1 cellular context compared by ENCODE assay signal in the genomic region with DNA sequence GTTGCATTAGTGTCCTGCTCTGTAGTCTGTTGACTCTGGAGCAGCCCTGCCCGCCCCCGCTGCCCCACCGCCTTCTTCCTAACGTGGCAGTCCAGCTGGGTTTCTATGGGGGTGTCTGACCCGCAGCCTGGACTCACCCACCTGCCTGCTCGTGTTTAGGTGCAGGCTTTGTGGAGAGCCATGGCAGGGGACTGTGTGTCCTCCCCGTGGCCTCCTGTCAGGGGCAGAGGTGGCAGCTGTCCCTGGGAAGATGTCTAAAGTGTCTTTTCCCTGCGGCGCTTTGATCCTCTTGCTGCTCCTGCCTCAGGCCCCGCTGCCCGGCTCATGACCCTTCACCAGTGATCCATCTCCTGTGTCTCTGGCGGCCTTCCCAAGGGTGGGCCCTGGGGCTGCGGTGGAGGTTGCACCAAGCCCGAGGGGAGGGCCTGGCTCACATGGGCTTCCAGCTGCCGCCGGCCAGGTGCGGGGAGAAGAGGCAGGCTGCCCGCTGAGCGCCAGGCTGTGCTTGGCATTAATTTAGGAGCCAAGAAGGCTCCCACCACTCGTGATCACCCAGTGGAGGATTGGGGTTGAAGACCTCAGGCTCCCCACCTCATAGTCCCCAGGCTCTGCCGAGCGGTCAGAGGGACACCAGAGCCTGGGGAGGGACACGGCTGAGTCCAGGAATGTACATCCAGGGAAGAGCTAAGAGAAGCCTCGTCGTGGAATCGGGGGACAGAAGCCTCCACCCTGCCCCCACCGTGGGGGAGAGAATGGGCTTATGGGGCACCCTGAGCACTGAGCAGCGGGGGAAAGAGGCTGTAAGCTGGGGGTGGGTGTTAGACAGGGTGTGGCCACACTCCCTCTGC.
TF ChIP-seq lines count a peak whose summit lies in the region.

No MANE protein-coding gene starts in this region.

TF ChIP-seq in HepG2, 621 proteins besides CTCF, POLR2A, EP300 and RAD21 (continued from another document and continues in another):
- TF ChIP-seq ZNF460 (CRISPR knock-in tag; IDR thresholded peaks at IDR 0.05; ENCODE audit: borderline replicate concordance) = peak; percentile 28; the same call in 1 of the 2 replicates
- TF ChIP-seq ZBTB34 (CRISPR knock-in tag; IDR thresholded peaks at IDR 0.05) = peak; percentile 75
- peak; percentile 96 for TF ChIP-seq SAP130 (CRISPR knock-in tag; IDR thresholded peaks at IDR 0.05; ENCODE audit: low read depth)
- peak; percentile 56; the same call in 1 of the 2 replicates for TF ChIP-seq ZNF614 (CRISPR knock-in tag; IDR thresholded peaks at IDR 0.05; ENCODE audit: borderline replicate concordance)
- peak; percentile 76; the same call in 1 of the 2 replicates for TF ChIP-seq IKZF5 (CRISPR knock-in tag; IDR thresholded peaks at IDR 0.05)
- peak; percentile 80; the same call in 1 of the 2 replicates for TF ChIP-seq ZGPAT (CRISPR knock-in tag; IDR thresholded peaks at IDR 0.05)
- TF ChIP-seq BCLAF1 (IDR thresholded peaks at IDR 0.05) = no peak
- TF ChIP-seq GATAD2A (CRISPR knock-in tag; IDR thresholded peaks at IDR 0.05) = peak; percentile 81
- peak; percentile 90 for TF ChIP-seq SP5 (CRISPR knock-in tag; IDR thresholded peaks at IDR 0.05; ENCODE audit: borderline replicate concordance, low read depth)
- TF ChIP-seq DPF2 (CRISPR knock-in tag; IDR thresholded peaks at IDR 0.05; ENCODE audit: borderline replicate concordance, low read depth) = peak; percentile 43
- peak; percentile 94 for TF ChIP-seq TCF7 (IDR thresholded peaks at IDR 0.05; ENCODE audit: low read depth)
- TF ChIP-seq CREM (IDR thresholded peaks at IDR 0.05) = peak; percentile 59; the same call in 1 of the 2 replicates
- no peak for TF ChIP-seq CREM (CRISPR knock-in tag; IDR thresholded peaks at IDR 0.05)
- peak; percentile 52; the same call in 1 of the 2 replicates for TF ChIP-seq ZMYM3 (CRISPR knock-in tag; IDR thresholded peaks at IDR 0.05)
- TF ChIP-seq ZFP82 (CRISPR knock-in tag; IDR thresholded peaks at IDR 0.05; ENCODE audit: borderline replicate concordance) = no peak
- TF ChIP-seq, protein P1, sequence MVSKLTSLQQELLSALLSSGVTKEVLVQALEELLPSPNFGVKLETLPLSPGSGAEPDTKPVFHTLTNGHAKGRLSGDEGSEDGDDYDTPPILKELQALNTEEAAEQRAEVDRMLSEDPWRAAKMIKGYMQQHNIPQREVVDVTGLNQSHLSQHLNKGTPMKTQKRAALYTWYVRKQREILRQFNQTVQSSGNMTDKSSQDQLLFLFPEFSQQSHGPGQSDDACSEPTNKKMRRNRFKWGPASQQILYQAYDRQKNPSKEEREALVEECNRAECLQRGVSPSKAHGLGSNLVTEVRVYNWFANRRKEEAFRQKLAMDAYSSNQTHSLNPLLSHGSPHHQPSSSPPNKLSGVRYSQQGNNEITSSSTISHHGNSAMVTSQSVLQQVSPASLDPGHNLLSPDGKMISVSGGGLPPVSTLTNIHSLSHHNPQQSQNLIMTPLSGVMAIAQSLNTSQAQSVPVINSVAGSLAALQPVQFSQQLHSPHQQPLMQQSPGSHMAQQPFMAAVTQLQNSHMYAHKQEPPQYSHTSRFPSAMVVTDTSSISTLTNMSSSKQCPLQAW (CRISPR knock-in tag; IDR thresholded peaks at IDR 0.05) = peak; percentile 94; the same call in 1 of the 2 replicates
- peak; percentile 72; the same call in 1 of the 2 replicates for TF ChIP-seq ZIK1 (CRISPR knock-in tag; IDR thresholded peaks at IDR 0.05; ENCODE audit: borderline replicate concordance, low read depth)
- TF ChIP-seq SMAD1 (CRISPR knock-in tag; IDR thresholded peaks at IDR 0.05; ENCODE audit: borderline replicate concordance, low read depth) = peak; percentile 76; the same call in 1 of the 2 replicates
- TF ChIP-seq MYC (CRISPR knock-in tag; IDR thresholded peaks at IDR 0.05; ENCODE audit: borderline replicate concordance) = peak; percentile 85; the same call in 1 of the 2 replicates
- peak; percentile 63; the same call in 1 of the 2 replicates for TF ChIP-seq ZFP91 (CRISPR knock-in tag; IDR thresholded peaks at IDR 0.05; ENCODE audit: borderline replicate concordance)
- TF ChIP-seq, protein P2, sequence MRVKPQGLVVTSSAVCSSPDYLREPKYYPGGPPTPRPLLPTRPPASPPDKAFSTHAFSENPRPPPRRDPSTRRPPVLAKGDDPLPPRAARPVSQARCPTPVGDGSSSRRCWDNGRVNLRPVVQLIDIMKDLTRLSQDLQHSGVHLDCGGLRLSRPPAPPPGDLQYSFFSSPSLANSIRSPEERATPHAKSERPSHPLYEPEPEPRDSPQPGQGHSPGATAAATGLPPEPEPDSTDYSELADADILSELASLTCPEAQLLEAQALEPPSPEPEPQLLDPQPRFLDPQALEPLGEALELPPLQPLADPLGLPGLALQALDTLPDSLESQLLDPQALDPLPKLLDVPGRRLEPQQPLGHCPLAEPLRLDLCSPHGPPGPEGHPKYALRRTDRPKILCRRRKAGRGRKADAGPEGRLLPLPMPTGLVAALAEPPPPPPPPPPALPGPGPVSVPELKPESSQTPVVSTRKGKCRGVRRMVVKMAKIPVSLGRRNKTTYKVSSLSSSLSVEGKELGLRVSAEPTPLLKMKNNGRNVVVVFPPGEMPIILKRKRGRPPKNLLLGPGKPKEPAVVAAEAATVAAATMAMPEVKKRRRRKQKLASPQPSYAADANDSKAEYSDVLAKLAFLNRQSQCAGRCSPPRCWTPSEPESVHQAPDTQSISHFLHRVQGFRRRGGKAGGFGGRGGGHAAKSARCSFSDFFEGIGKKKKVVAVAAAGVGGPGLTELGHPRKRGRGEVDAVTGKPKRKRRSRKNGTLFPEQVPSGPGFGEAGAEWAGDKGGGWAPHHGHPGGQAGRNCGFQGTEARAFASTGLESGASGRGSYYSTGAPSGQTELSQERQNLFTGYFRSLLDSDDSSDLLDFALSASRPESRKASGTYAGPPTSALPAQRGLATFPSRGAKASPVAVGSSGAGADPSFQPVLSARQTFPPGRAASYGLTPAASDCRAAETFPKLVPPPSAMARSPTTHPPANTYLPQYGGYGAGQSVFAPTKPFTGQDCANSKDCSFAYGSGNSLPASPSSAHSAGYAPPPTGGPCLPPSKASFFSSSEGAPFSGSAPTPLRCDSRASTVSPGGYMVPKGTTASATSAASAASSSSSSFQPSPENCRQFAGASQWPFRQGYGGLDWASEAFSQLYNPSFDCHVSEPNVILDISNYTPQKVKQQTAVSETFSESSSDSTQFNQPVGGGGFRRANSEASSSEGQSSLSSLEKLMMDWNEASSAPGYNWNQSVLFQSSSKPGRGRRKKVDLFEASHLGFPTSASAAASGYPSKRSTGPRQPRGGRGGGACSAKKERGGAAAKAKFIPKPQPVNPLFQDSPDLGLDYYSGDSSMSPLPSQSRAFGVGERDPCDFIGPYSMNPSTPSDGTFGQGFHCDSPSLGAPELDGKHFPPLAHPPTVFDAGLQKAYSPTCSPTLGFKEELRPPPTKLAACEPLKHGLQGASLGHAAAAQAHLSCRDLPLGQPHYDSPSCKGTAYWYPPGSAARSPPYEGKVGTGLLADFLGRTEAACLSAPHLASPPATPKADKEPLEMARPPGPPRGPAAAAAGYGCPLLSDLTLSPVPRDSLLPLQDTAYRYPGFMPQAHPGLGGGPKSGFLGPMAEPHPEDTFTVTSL (CRISPR knock-in tag; IDR thresholded peaks at IDR 0.05; ENCODE audit: borderline replicate concordance) = peak; percentile 35; the same call in 1 of the 2 replicates
- peak; percentile 70; the same call in 1 of the 2 replicates for TF ChIP-seq ZNF792 (CRISPR knock-in tag; IDR thresholded peaks at IDR 0.05)
- 0 out of 2 replicates have a peak, but pooled peaks have one; percentile 50 for TF ChIP-seq ZNF121 (CRISPR knock-in tag; IDR thresholded peaks at IDR 0.05)
- TF ChIP-seq ZNF607 (CRISPR knock-in tag; IDR thresholded peaks at IDR 0.05; ENCODE audit: borderline replicate concordance) = peak; percentile 55; the same call in 1 of the 2 replicates
- no peak; the same call in 1 of the 2 replicates for TF ChIP-seq HOXD1 (CRISPR knock-in tag; IDR thresholded peaks at IDR 0.05)
- TF ChIP-seq ZNF839 (CRISPR knock-in tag; IDR thresholded peaks at IDR 0.05; ENCODE audit: borderline replicate concordance) = 0 out of 2 replicates have a peak, but pooled peaks have one; percentile 54
- TF ChIP-seq ZNF605 (CRISPR knock-in tag; IDR thresholded peaks at IDR 0.05) = peak; percentile 40; the same call in 1 of the 2 replicates
- TF ChIP-seq SETDB1 (CRISPR knock-in tag; IDR thresholded peaks at IDR 0.05; ENCODE audit: borderline replicate concordance) = no peak
- peak; percentile 95 for TF ChIP-seq ARNTL (CRISPR knock-in tag; IDR thresholded peaks at IDR 0.05)
- TF ChIP-seq ZMAT3 (CRISPR knock-in tag; conservative IDR thresholded peaks at IDR 0.05) = 0 out of 2 replicates have a peak, but pooled peaks have one; percentile 72
- peak; percentile 51; the same call in 1 of the 2 replicates for TF ChIP-seq ZNF441 (CRISPR knock-in tag; IDR thresholded peaks at IDR 0.05; ENCODE audit: borderline replicate concordance)
- TF ChIP-seq TOPORS (CRISPR knock-in tag; IDR thresholded peaks at IDR 0.05) = no peak
- TF ChIP-seq MED8 (CRISPR knock-in tag; IDR thresholded peaks at IDR 0.05; ENCODE audit: insufficient replicate concordance) = peak; percentile 24
- no peak for TF ChIP-seq ZBTB39 (CRISPR knock-in tag; IDR thresholded peaks at IDR 0.05)
- 0 out of 2 replicates have a peak, but pooled peaks have one; percentile 19 for TF ChIP-seq ZNF768 (CRISPR knock-in tag; IDR thresholded peaks at IDR 0.05)
